12 cellular contexts compared by ENCODE assay signal in the genomic region with DNA sequence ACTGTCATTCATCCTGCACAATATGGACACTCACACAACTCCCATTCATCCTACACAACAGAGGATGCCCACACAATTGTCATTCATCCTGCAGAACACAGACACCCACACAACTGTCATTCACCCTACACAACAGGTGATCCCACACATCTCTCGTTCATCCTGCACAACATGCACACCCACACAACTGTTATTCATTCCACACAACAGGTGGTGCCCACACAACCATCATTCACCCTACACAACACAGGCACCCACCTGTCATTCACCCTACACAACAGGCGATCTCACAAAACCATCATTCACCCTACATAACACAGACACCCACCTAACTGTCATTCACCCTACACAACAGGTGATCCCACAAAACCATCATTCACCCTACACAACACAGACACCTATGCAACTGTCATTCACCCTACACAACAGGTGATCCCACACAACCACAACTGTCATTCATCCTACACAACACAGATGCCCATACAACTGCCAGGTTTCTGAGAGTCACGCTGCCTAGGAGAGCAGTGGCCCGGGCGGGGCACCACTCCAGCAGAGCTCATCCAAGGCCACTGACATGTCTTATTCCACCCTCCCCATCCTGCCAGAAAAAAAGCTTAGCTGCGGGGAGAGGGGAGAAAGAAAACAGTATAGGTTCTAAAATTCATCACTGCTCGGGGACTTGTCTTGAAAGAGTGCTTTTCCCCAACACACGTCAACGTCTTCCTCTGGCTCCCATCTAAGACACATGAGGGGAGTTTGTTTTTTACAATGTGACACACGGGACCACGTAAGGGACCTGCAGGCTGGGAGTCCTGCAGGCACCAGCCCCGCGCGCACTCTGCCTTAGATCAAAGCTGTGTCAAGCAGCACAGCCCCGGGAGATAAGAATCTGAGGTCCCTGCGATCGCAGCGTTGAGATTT.
DNase-seq lines count a peak whose midpoint lies in the region; ATAC-seq lines count a peak whose summit lies in the region.
"Had no signal": no experiment of that assay in that cellular context is flagged by ENCODE, and none has a peak within 500 bp of the region (broad histone marks: within the 10 kb centered on the region; RNA-seq: fewer than 3 reads in every experiment).

No MANE protein-coding gene starts in this region.

- peaks cover 38% of the 10 kb centered on the region for H3K4me1 Mint-ChIP-seq in activated T-cell treated with anti-CD3 and anti-CD28 coated beads, Interleukin-2, amount 50 U/mL, for 24 hours (ENCODE audit: low read depth)

- H3K36me3 Mint-ChIP-seq in activated T-cell treated with anti-CD3 and anti-CD28 coated beads, Interleukin-2, amount 50 U/mL, for 24 hours (ENCODE audit: low read depth) = peaks cover 4% of the 10 kb centered on the region

- no peak for ATAC-seq in HG03520 (IDR thresholded peaks at IDR 0.05; ENCODE audit: unreplicated experiment)
- ATAC-seq: foreskin keratinocyte had no signal

- peaks cover 26% of the 10 kb centered on the region for H3K27me3 Mint-ChIP-seq in activated T-cell treated with anti-CD3 and anti-CD28 coated beads, Interleukin-2, amount 50 U/mL, for 24 hours

- no peak overlapping the region for H3K4me3 Mint-ChIP-seq in activated T-cell treated with anti-CD3 and anti-CD28 coated beads, Interleukin-2, amount 50 U/mL, for 24 hours

- H3K27ac Mint-ChIP-seq in activated T-cell treated with anti-CD3 and anti-CD28 coated beads, Interleukin-2, amount 50 U/mL, for 24 hours = no peak overlapping the region

- DNase-seq in activated T-cell treated with anti-CD3 and anti-CD28 coated beads for 4 hours (peak; percentile 32), T-helper 9 cell (peak; percentile 71), DMS53 treated with DMSO at 0.1 percent for 48 hours (lab: John Stamatoyannopoulos, UW; ENCODE audit: unreplicated experiment) (no peak), NCI-H2227 (lab: John Stamatoyannopoulos, UW; ENCODE audit: unreplicated experiment) (no peak)
- DNase-seq in activated T-cell treated with anti-CD3 and anti-CD28 coated beads, Interleukin-2, amount 50 U/mL, for 24 hours = no peak
- DNase-seq in activated naive CD4-positive, alpha-beta T cell treated with anti-CD3 and anti-CD28 coated beads, Interleukin-2, amount 50 U/mL, for 16 hours = peak; percentile 39
- peak in 2 of 3 experiments; percentile 29 to 47 for DNase-seq in stimulated activated CD4-positive, alpha-beta T cell treated with anti-CD3 and anti-CD28 coated beads, TNF-alpha, amount 100 ng/mL, for 4 hours (ENCODE audit: low read depth in 3 of 3)
- DNase-seq: dermis blood vessel endothelial cell; foreskin keratinocyte; NCI-H1694 treated with DMSO at 0.1 percent for 48 hours; NK-92 treated with Interleukin-12 subunit alpha and Interleukin-12 subunit beta, amount 100 ng/mL, for 24 hours had no signal

- no peaks in the 10 kb centered on the region for H3K9me3 Mint-ChIP-seq in activated T-cell treated with anti-CD3 and anti-CD28 coated beads, Interleukin-2, amount 50 U/mL, for 24 hours

Comparison
In these comparisons a context has a peak if more than half of its experiments do, and no peak if none do; other contexts are left out.
1. DNase-seq: peak in activated T-cell treated with anti-CD3 and anti-CD28 coated beads for 4 hours (single experiment), T-helper 9 cell (single experiment), activated naive CD4-positive, alpha-beta T cell treated with anti-CD3 and anti-CD28 coated beads, Interleukin-2, amount 50 U/mL, for 16 hours (single experiment) and stimulated activated CD4-positive, alpha-beta T cell treated with anti-CD3 and anti-CD28 coated beads, TNF-alpha, amount 100 ng/mL, for 4 hours (2 of 3); none in activated T-cell treated with anti-CD3 and anti-CD28 coated beads, Interleukin-2, amount 50 U/mL, for 24 hours (single experiment), DMS53 treated with DMSO at 0.1 percent for 48 hours (single experiment) and NCI-H2227 (single experiment).